9 cellular contexts compared by ENCODE assay signal in genomic region chr12:5155866-5156265, GRCh38.
"Had no signal": no experiment of that assay in that cellular context is flagged by ENCODE, and none has a peak within 500 bp of the region (broad histone marks: within the 10 kb centered on the region; RNA-seq: fewer than 3 reads in every experiment).

No MANE protein-coding gene starts in this region.

- H3K9ac ChIP-seq: GM23248 had no signal

- DNase-seq: GM23248, GOT3, H7, IMR-90, KG1 had no signal

- H2AFZ ChIP-seq: GM23248 had no signal

- H3K4me1 ChIP-seq: HAP-1 had no signal

- H3K27ac ChIP-seq: GM23248 had no signal

- H3K36me3 ChIP-seq: HAP-1 had no signal

- H3K4me3 ChIP-seq: GM23248, HAP-1, K562 had no signal

- FAIRE-seq: HTR-8/SVneo, K562 had no signal

- ATAC-seq: HCT116, K562 had no signal

- H3K9me3 ChIP-seq: HAP-1 had no signal
